Comparison of ENCODE assay signal across 8 cellular contexts in genomic region chr1:244049142-244049968, GRCh38. TPM values are rescaled to one million over a fixed set of nuclear protein-coding genes. Genes with fewer than 3 reads are reported as not detected.
DNase-seq lines count a peak whose midpoint lies in the region; ATAC-seq and TF ChIP-seq lines count a peak whose summit lies in the region.
"Had no signal": no experiment of that assay in that cellular context is flagged by ENCODE, and none has a peak within 500 bp of the region (broad histone marks: within the 10 kb centered on the region; RNA-seq: fewer than 3 reads in every experiment).

No MANE protein-coding gene starts in this region.

- ATAC-seq in naive B cell (ENCODE audit: low read depth in 2 of 2), result peak; percentile 19 to 24
- ATAC-seq in GM21367 (IDR thresholded peaks at IDR 0.05; ENCODE audit: unreplicated experiment), result no peak

- H3K4me3 ChIP-seq in esophagus (ENCODE audit: low read depth in 1 of 2, low read length in 2 of 2), result peak overlapping the region; percentile 61 to 97
- H3K4me3 ChIP-seq in thymus (ENCODE audit: low read length), result peak overlapping the region; percentile 90

- H3K9me3 ChIP-seq in esophagus (ENCODE audit: control insufficient read depth in 2 of 2, insufficient read depth in 1 of 2, low read depth in 1 of 2, low read length in 1 of 2) (no peaks in the 10 kb centered on the region), thymus (ENCODE audit: control insufficient read depth) (no peaks in the 10 kb centered on the region)

- H3K27me3 Mint-ChIP-seq in naive B cell, result no peaks in the 10 kb centered on the region

- TF ChIP-seq CTCF in GM13977 (IDR thresholded peaks at IDR 0.05; ENCODE audit: extremely low read depth, insufficient read depth, missing control alignments), result no peak

- H3K27me3 ChIP-seq in esophagus (ENCODE audit: control insufficient read depth in 1 of 2, insufficient read depth in 2 of 2, low read length in 2 of 2), result no peaks in the 10 kb centered on the region
- H3K27me3 ChIP-seq in thymus (ENCODE audit: control insufficient read depth, insufficient read depth), result no peaks in the 10 kb centered on the region

- H3K27ac ChIP-seq in esophagus (ENCODE audit: low read depth in 2 of 2, low read length in 1 of 2), result peak overlapping the region; percentile 61 to 87
- peak overlapping the region; percentile 98 for H3K27ac ChIP-seq in thymus (ENCODE audit: low read depth)
- H3K27ac ChIP-seq: epithelial cell of prostate had no signal

- H3K9me3 Mint-ChIP-seq in naive B cell, result no peaks in the 10 kb centered on the region

- in situ Hi-C loops in GM13977 (cut with MboI; ENCODE audit: low pct_unique_long_range_greater_than_20kb, low sequenced_read_pairs, unreplicated experiment), result no loop called here

- WGBS in esophagus, 2 donors, result 0 to 1% methylated on average over 42 to 75 of the region's 75 CpGs
- under 1% methylated on average over 72 of the region's 75 CpGs for WGBS in thymus

- peak overlapping the region in 2 of 6 donors; percentile 99 for H3K27ac Mint-ChIP-seq in naive B cell

- peaks cover 17 to 31% (median 27%) of the 10 kb centered on the region in 3 donors for H3K4me1 Mint-ChIP-seq in naive B cell

- peaks cover 0 to 6% of the 10 kb centered on the region in 2 donors for H3K36me3 ChIP-seq in esophagus (ENCODE audit: control insufficient read depth in 2 of 2, insufficient read depth in 2 of 2, low read length in 1 of 2)
- peaks cover 10% of the 10 kb centered on the region for H3K36me3 ChIP-seq in thymus (ENCODE audit: control insufficient read depth, insufficient read depth)

- DNase-seq in GM13977 (ENCODE audit: low spot score) (peak; percentile 60), NCI-H2171 treated with DMSO at 0.1 percent for 48 hours (lab: John Stamatoyannopoulos, UW) (peak; percentile 48), naive B cell (peak; percentile 82)
- peak; percentile 53 for DNase-seq in activated CD8-positive, alpha-beta memory T cell treated with anti-CD3 and anti-CD28 coated beads, Interleukin-2, amount 50 U/mL, for 1 hour (ENCODE audit: extremely low read depth)

- peak overlapping the region in 1 of 8 donors; percentile 99 for H3K4me3 Mint-ChIP-seq in naive B cell

- H3K4me1 ChIP-seq in esophagus (ENCODE audit: control insufficient read depth in 2 of 2, insufficient read depth in 2 of 2, low read length in 1 of 2), result no peaks in the 10 kb centered on the region
- peaks cover 9% of the 10 kb centered on the region for H3K4me1 ChIP-seq in thymus (ENCODE audit: control insufficient read depth, insufficient read depth, low read length)

- peaks cover 6 to 7% of the 10 kb centered on the region in 2 donors for H3K36me3 Mint-ChIP-seq in naive B cell

RNA-seq across cellular contexts. Expression of gene ZBTB18, which starts 1.7 kb away (rescaled TPM):
- polyA plus RNA-seq in esophagus, result 1 to 10 TPM; 3.0 to 3.5 TPM
- 10 to 100 TPM in 3 of 6 donors, 1 to 10 TPM in 3; 3.4 to 12.0 (median 9.8) TPM for polyA plus RNA-seq in naive B cell (ENCODE audit: low read depth in 6 of 6)
- polyA plus RNA-seq in thymus, result 47.3 TPM
